ENCODE assay signal across 2 cellular contexts in genomic region chr3:142723665-142723967, GRCh38.
TF ChIP-seq lines count a peak whose summit lies in the region.

No MANE protein-coding gene starts in this region.

TF ChIP-seq in HCT116, 20 proteins besides CTCF, POLR2A, EP300 and RAD21 (continued from another document):
- no peak for TF ChIP-seq ZBTB33 (IDR thresholded peaks at IDR 0.05; ENCODE audit: extremely low read depth, insufficient replicate concordance, low read length)
- no peak for TF ChIP-seq SP1 (IDR thresholded peaks at IDR 0.05; ENCODE audit: low read depth)
- TF ChIP-seq SIN3A (IDR thresholded peaks at IDR 0.05; ENCODE audit: low read depth) = no peak
- no peak for TF ChIP-seq EGR1 (IDR thresholded peaks at IDR 0.05; ENCODE audit: low read depth)

TF ChIP-seq in WTC11, 78 proteins besides CTCF, POLR2A, EP300 and RAD21 (continued from another document):
- TF ChIP-seq PRDM15 (CRISPR knock-in tag; IDR thresholded peaks at IDR 0.05) (no peak), NR2C2 (CRISPR knock-in tag; IDR thresholded peaks at IDR 0.05) (no peak), ATF1 (CRISPR knock-in tag; IDR thresholded peaks at IDR 0.05) (no peak), SMAD4 (CRISPR knock-in tag; IDR thresholded peaks at IDR 0.05) (no peak), TCF7 (CRISPR knock-in tag; IDR thresholded peaks at IDR 0.05; ENCODE audit: low read depth) (no peak), NFE2L1 (CRISPR knock-in tag; IDR thresholded peaks at IDR 0.05) (no peak), PREB (CRISPR knock-in tag; IDR thresholded peaks at IDR 0.05; ENCODE audit: borderline replicate concordance) (no peak)
